8 cellular contexts compared by ENCODE assay signal in genomic region chr1:16676661-16677523, GRCh38. TPM values are rescaled to one million over a fixed set of nuclear protein-coding genes. Genes with fewer than 3 reads are reported as not detected.
DNase-seq lines count a peak whose midpoint lies in the region; ATAC-seq, FAIRE-seq and TF ChIP-seq lines count a peak whose summit lies in the region.
"Not testable (repeated sequence)": the region's sequence is repeated elsewhere in the genome, so short reads cannot be mapped to it uniquely, and the experiment has no call there.

No MANE protein-coding gene starts in this region.

- not testable (repeated sequence) for H3K4me1 ChIP-seq in BE2C

- H3K9me3 ChIP-seq in BE2C; WERI-Rb-1 (ENCODE audit: severe bottlenecking): not testable (repeated sequence)

- not testable (repeated sequence) for H3K4me3 ChIP-seq in BE2C (ENCODE audit: low read depth, low read length); WERI-Rb-1 (ENCODE audit: low read depth, low read length)

- not testable (repeated sequence) for FAIRE-seq in HTR-8/SVneo (lab: Jason Lieb, UNC)

- not testable (repeated sequence) for H3K9me3 Mint-ChIP-seq in activated naive CD4-positive, alpha-beta T cell treated with anti-CD3 and anti-CD28 coated beads, Interleukin-2, amount 50 U/mL, for 72 hours

- peak; percentile 21 for DNase-seq in BE2C
- DNase-seq in GM13976 (ENCODE audit: low spot score) = peak; percentile 51
- DNase-seq in HTR-8/SVneo (ENCODE audit: insufficient read length, low spot score) = peak; percentile 1
- DNase-seq in NOMO-1 treated with dmso at 0.1 percent for 144 hours (lab: John Stamatoyannopoulos, UW; ENCODE audit: unreplicated experiment) = peak; percentile 37
- DNase-seq in WERI-Rb-1 = peak; percentile 34
- peak in 1 of 2 donors; percentile 27 for DNase-seq in activated naive CD4-positive, alpha-beta T cell treated with anti-CD3 and anti-CD28 coated beads, Interleukin-2, amount 50 U/mL, for 72 hours (ENCODE audit: low spot score in 2 of 2)
- peak; percentile 9 for DNase-seq in Right ventricle myocardium inferior (ENCODE audit: missing footprints)
- peak; percentile 60 for DNase-seq in renal cortical epithelial cell (ENCODE audit: low read depth)

- in situ Hi-C loops in GM13976 (cut with MboI; ENCODE audit: low sequenced_read_pairs, unreplicated experiment) = not testable (repeated sequence)

- H3K27me3 ChIP-seq in BE2C; WERI-Rb-1 (ENCODE audit: insufficient read depth, low read depth, severe bottlenecking): not testable (repeated sequence)

- TF ChIP-seq CTCF in BE2C (IDR thresholded peaks at IDR 0.05; ENCODE audit: low read depth, low read length) = 0 out of 2 replicates have a peak, but pooled peaks have one; percentile 4
- TF ChIP-seq CTCF in GM13976 (IDR thresholded peaks at IDR 0.05; ENCODE audit: borderline replicate concordance, control extremely low read depth, extremely low read depth, insufficient read depth, missing control alignments); WERI-Rb-1 (IDR thresholded peaks at IDR 0.05; ENCODE audit: low read depth, low read length): not testable (repeated sequence)

- peak overlapping the region; percentile 78 to 93 for H3K27ac Mint-ChIP-seq in activated naive CD4-positive, alpha-beta T cell treated with anti-CD3 and anti-CD28 coated beads, Interleukin-2, amount 50 U/mL, for 72 hours

- H3K27ac ChIP-seq in WERI-Rb-1 = not testable (repeated sequence)

- not testable (repeated sequence) for H3K36me3 Mint-ChIP-seq in activated naive CD4-positive, alpha-beta T cell treated with anti-CD3 and anti-CD28 coated beads, Interleukin-2, amount 50 U/mL, for 72 hours

- intact Hi-C loops in Right ventricle myocardium inferior (cut with DNase I) = not testable (repeated sequence)

- peak; percentile 67 to 70 for ATAC-seq in activated naive CD4-positive, alpha-beta T cell treated with anti-CD3 and anti-CD28 coated beads, Interleukin-2, amount 50 U/mL, for 72 hours
- not testable (repeated sequence) for ATAC-seq in Right ventricle myocardium inferior

- not testable (repeated sequence) for H3K36me3 ChIP-seq in BE2C, WERI-Rb-1

RNA-seq across cellular contexts. Expression of gene RNU1-3, which starts 10.1 kb away (rescaled TPM):
- polyA plus RNA-seq in BE2C (2012; ENCODE audit: insufficient read depth, insufficient read length, low read depth) = 5.0 TPM
- 1,000 to 10,000 TPM; 1,082 to 1,722 TPM for total RNA-seq in activated naive CD4-positive, alpha-beta T cell treated with anti-CD3 and anti-CD28 coated beads, Interleukin-2, amount 50 U/mL, for 72 hours
- total RNA-seq in Right ventricle myocardium inferior = 4,572 TPM
- total RNA-seq in renal cortical epithelial cell = under 0.01 TPM in 2 replicates

Comparison
In these comparisons a context has a peak if more than half of its experiments do, and no peak if none do; other contexts are left out.
1. RNA of gene RNU1-3, which starts 10.1 kb away (total RNA-seq): 4,572 TPM in Right ventricle myocardium inferior (single experiment) and 1,082 to 1,722 TPM in activated naive CD4-positive, alpha-beta T cell treated with anti-CD3 and anti-CD28 coated beads, Interleukin-2, amount 50 U/mL, for 72 hours; under 0.01 TPM in renal cortical epithelial cell; every median in the first group is over 1,000 times any median in the second.